ENCODE assay signal across 15 cellular contexts in genomic region chr9:34385561-34386230, GRCh38.
"Had no signal": no experiment of that assay in that cellular context is flagged by ENCODE, and none has a peak within 500 bp of the region (broad histone marks: within the 10 kb centered on the region; RNA-seq: fewer than 3 reads in every experiment).

No MANE protein-coding gene starts in this region.

- H3K27ac Mint-ChIP-seq: effector memory CD8-positive, alpha-beta T cell; nephron had no signal

- H3K27me3 Mint-ChIP-seq: effector memory CD8-positive, alpha-beta T cell had no signal

- H3K4me1 Mint-ChIP-seq: nephron had no signal

- H3K36me3 Mint-ChIP-seq: naive B cell had no signal

- H3K9me3 ChIP-seq: esophagus squamous epithelium, gastroesophageal sphincter, uterus had no signal

- H3K9me3 Mint-ChIP-seq: effector memory CD8-positive, alpha-beta T cell; naive B cell; nephron had no signal

- H3K4me3 Mint-ChIP-seq: effector memory CD8-positive, alpha-beta T cell; naive B cell; nephron had no signal

- DNase-seq: effector memory CD8-positive, alpha-beta T cell; esophagus squamous epithelium; foreskin fibroblast; glutamatergic neuron; left ventricle myocardium superior; mesendoderm; naive B cell; right cardiac atrium; small intestine; stimulated activated CD4-positive, alpha-beta T cell treated with anti-CD3 and anti-CD28 coated beads, Interleukin-12 subunit alpha, Interleukin-12 subunit beta, amount 100 ng/mL, for 4 hours; stimulated activated naive CD4-positive, alpha-beta T cell treated with Interleukin-2 at 50 U/mL for 16 hours; trophoblast cell; uterus had no signal

- ATAC-seq: effector memory CD8-positive, alpha-beta T cell; gastroesophageal sphincter; left ventricle myocardium superior; right cardiac atrium had no signal
